ENCODE assay signal across 28 cellular contexts in the genomic region with DNA sequence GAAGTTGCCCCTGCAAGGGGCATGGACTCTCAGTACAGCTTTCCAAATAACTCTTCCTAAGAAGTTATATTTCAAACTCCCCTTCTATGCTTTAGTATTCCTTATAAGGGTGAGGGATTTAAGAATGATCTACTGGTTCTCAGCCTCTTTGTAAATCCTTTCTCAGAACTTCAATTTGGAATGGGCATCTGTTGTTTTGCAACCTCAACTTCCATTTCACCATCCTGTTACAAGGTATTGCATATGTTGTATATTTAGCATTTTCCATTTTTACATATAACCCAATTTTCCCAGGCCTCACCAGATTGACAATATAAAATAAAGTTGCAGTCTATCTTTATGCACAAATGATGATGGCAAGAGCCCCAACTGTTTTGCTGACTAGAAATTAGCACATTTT.
"Had no signal": no experiment of that assay in that cellular context is flagged by ENCODE, and none has a peak within 500 bp of the region (broad histone marks: within the 10 kb centered on the region; RNA-seq: fewer than 3 reads in every experiment).

No MANE protein-coding gene starts in this region.

- H3K9me3 ChIP-seq: adrenal gland, body of pancreas, colonic mucosa, gastroesophageal sphincter, spleen, tibial nerve had no signal

- H3K4me1 ChIP-seq: colonic mucosa had no signal

- H3K9me3 Mint-ChIP-seq: activated CD4-positive, alpha-beta memory T cell treated with anti-CD3 and anti-CD28 coated beads for 36 hours; T-helper 1 cell treated with Interleukin-12 subunit alpha and Interleukin-12 subunit beta and Interleukin-4 antibody, amounts not matched to agents 30 μg/mL and 1 μg/mL, for 36 hours had no signal

- ATAC-seq: activated CD4-positive, CD25-positive, alpha-beta regulatory T cell treated with anti-CD3 and anti-CD28 coated beads, Interleukin-2, amount 50 U/mL, for 24 hours; body of pancreas; gastroesophageal sphincter; left colon; naive thymus-derived CD8-positive, alpha-beta T cell; right cardiac atrium had no signal

- H3K27me3 Mint-ChIP-seq: activated CD4-positive, alpha-beta memory T cell treated with anti-CD3 and anti-CD28 coated beads for 36 hours; activated naive CD8-positive, alpha-beta T cell; memory B cell; naive thymus-derived CD8-positive, alpha-beta T cell had no signal

- H3K4me3 Mint-ChIP-seq: activated CD4-positive, alpha-beta memory T cell treated with anti-CD3 and anti-CD28 coated beads for 36 hours; activated naive CD8-positive, alpha-beta T cell; memory B cell; naive thymus-derived CD8-positive, alpha-beta T cell; T-helper 1 cell treated with Interleukin-12 subunit alpha and Interleukin-12 subunit beta and Interleukin-4 antibody, amounts not matched to agents 30 μg/mL and 1 μg/mL, for 36 hours had no signal

- H3K27ac ChIP-seq: adrenal gland, body of pancreas, cardiac muscle cell, colonic mucosa, hepatocyte, tibial nerve, WERI-Rb-1 had no signal

- H3K4me3 ChIP-seq: adrenal gland, body of pancreas, cardiac muscle cell, colonic mucosa, gastroesophageal sphincter, hepatocyte, spleen, tibial nerve had no signal

- H3K27me3 ChIP-seq: adrenal gland, body of pancreas, cardiac muscle cell, colonic mucosa, gastroesophageal sphincter, hepatocyte, spleen, tibial nerve had no signal

- H3K27ac Mint-ChIP-seq: activated CD4-positive, alpha-beta memory T cell treated with anti-CD3 and anti-CD28 coated beads for 36 hours; activated naive CD8-positive, alpha-beta T cell; memory B cell had no signal

- H3K36me3 ChIP-seq: adrenal gland, cardiac muscle cell, colonic mucosa, tibial nerve, WERI-Rb-1 had no signal

- DNase-seq: activated CD4-positive, alpha-beta memory T cell treated with anti-CD3 and anti-CD28 coated beads for 36 hours; activated CD4-positive, alpha-beta T cell treated with anti-CD3 and anti-CD28 coated beads for 48 hours; activated effector memory CD4-positive, alpha-beta T cell treated with Interleukin-2 at 50 U/mL for 16 hours; activated naive CD4-positive, alpha-beta T cell treated with Interleukin-2 at 50 U/mL for 16 hours; activated T-cell treated with anti-CD3 and anti-CD28 coated beads, Interleukin-2, amount 50 U/mL, for 48 hours; adrenal gland; aorta; body of pancreas; cerebellar nuclear complex; colonic mucosa; effector CD8-positive, alpha-beta T cell; left colon; midbrain; naive thymus-derived CD8-positive, alpha-beta T cell; posterior cingulate gyrus; right cardiac atrium; spleen; stimulated activated naive CD4-positive, alpha-beta T cell treated with Interleukin-2 at 50 U/mL for 16 hours; T-helper 9 cell; WERI-Rb-1 had no signal
